Comparison of ENCODE assay signal across 2 cellular contexts in the genomic region with DNA sequence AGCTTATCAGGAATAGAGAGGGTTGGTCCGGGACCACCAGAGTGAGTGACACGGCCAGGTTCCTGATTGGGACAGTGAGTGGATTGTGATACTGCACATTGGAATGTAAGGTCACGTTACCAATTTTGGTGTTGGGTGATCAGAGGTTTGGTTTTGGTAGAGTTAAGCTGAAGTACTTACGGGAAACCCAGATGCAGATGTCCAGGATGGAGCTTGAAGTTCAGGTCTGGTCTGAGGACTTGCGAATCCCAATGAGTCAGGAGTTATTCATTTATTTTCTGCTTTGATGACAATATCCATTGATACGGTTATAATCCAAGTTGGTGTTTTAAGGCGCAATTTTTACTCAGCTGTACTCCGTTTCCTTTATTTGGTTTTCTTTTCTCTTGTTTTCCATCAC.
TF ChIP-seq lines count a peak whose summit lies in the region.

No MANE protein-coding gene starts in this region.

TF ChIP-seq in IMR-90, 13 proteins besides CTCF, POLR2A, EP300 and RAD21:
- no peak for TF ChIP-seq RFX5 (IDR thresholded peaks at IDR 0.05; ENCODE audit: low read depth, low read length)
- no peak for TF ChIP-seq SMC3 (IDR thresholded peaks at IDR 0.05; ENCODE audit: low read depth, low read length)
- TF ChIP-seq, protein P1, sequence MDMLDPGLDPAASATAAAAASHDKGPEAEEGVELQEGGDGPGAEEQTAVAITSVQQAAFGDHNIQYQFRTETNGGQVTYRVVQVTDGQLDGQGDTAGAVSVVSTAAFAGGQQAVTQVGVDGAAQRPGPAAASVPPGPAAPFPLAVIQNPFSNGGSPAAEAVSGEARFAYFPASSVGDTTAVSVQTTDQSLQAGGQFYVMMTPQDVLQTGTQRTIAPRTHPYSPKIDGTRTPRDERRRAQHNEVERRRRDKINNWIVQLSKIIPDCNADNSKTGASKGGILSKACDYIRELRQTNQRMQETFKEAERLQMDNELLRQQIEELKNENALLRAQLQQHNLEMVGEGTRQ (IDR thresholded peaks at IDR 0.05; ENCODE audit: low read depth, low read length), result no peak
- no peak for TF ChIP-seq MAZ (IDR thresholded peaks at IDR 0.05; ENCODE audit: borderline replicate concordance, low read depth, low read length)
- no peak for TF ChIP-seq MXI1 (IDR thresholded peaks at IDR 0.05; ENCODE audit: borderline replicate concordance, low read depth, low read length)
- TF ChIP-seq FOS (IDR thresholded peaks at IDR 0.05; ENCODE audit: low read depth, low read length), result no peak
- no peak for TF ChIP-seq NFE2L2 (IDR thresholded peaks at IDR 0.05; ENCODE audit: low read depth, low read length)
- TF ChIP-seq RCOR1 (IDR thresholded peaks at IDR 0.05; ENCODE audit: insufficient replicate concordance, low read length), result no peak
- TF ChIP-seq, protein P2, sequence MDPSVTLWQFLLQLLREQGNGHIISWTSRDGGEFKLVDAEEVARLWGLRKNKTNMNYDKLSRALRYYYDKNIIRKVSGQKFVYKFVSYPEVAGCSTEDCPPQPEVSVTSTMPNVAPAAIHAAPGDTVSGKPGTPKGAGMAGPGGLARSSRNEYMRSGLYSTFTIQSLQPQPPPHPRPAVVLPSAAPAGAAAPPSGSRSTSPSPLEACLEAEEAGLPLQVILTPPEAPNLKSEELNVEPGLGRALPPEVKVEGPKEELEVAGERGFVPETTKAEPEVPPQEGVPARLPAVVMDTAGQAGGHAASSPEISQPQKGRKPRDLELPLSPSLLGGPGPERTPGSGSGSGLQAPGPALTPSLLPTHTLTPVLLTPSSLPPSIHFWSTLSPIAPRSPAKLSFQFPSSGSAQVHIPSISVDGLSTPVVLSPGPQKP (IDR thresholded peaks at IDR 0.05; ENCODE audit: borderline replicate concordance, low read depth, low read length), result no peak
- no peak for TF ChIP-seq CEBPB (IDR thresholded peaks at IDR 0.05; ENCODE audit: low read depth, low read length)
- TF ChIP-seq BHLHE40 (IDR thresholded peaks at IDR 0.05; ENCODE audit: low read depth, low read length), result no peak
- no peak for TF ChIP-seq CHD1 (IDR thresholded peaks at IDR 0.05; ENCODE audit: low read depth, low read length)
- no peak for TF ChIP-seq MAFK (IDR thresholded peaks at IDR 0.05; ENCODE audit: low read depth, low read length)

TF ChIP-seq in H1, 55 proteins besides CTCF, POLR2A, EP300 and RAD21:
- no peak for TF ChIP-seq SIX5 (IDR thresholded peaks at IDR 0.05; ENCODE audit: low read depth, low read length)
